In the genomic region with DNA sequence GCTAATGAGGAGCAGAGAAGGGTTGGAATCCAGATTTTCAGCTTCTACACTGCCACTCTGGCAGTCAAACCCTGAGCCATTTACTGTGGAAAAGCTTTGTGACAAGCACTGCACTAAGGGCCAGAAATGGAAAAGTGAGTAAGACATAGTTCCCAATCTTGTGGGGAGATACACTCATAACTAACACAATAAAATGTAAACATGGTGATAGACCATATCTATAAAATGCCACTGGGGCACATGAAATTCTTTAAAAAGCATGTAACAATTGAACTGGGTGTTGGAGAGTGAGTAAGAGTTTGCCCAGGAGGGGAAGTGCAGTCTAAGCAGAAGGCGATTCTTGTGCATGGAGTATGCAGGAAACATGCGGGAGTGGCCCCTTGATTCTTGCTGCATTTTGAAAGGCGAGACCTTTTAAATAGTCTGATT, we compare ENCODE assay signal across 17 cellular contexts. TPM values are rescaled to one million over a fixed set of nuclear protein-coding genes. Genes with fewer than 3 reads are reported as not detected.
A peak's percentile ranks its signal among the peaks of the same experiment; 100 is the strongest.
DNase-seq lines count a peak whose midpoint lies in the region; ATAC-seq and TF ChIP-seq lines count a peak whose summit lies in the region.
"Had no signal": no experiment of that assay in that cellular context is flagged by ENCODE, and none has a peak within 500 bp of the region (broad histone marks: within the 10 kb centered on the region; RNA-seq: fewer than 3 reads in every experiment).

No MANE protein-coding gene starts in this region.

- H3K9me3 Mint-ChIP-seq in MCF 10A (ENCODE audit: unreplicated experiment) = no peaks in the 10 kb centered on the region

- no peak overlapping the region for H3K4me3 ChIP-seq in breast epithelium
- H3K4me3 ChIP-seq in fibroblast of the aortic adventitia (ENCODE audit: low read depth, low read length) = no peak overlapping the region
- no peak overlapping the region for H3K4me3 ChIP-seq in heart left ventricle
- H3K4me3 ChIP-seq: ascending aorta, thyroid gland had no signal

- no peaks in the 10 kb centered on the region for H3K9me3 ChIP-seq in breast epithelium
- no peaks in the 10 kb centered on the region for H3K9me3 ChIP-seq in heart left ventricle
- H3K9me3 ChIP-seq: ascending aorta, thyroid gland had no signal

- intact Hi-C loops in MCF 10A (cut with micrococcal nuclease) = no loop called here
- intact Hi-C loops in breast epithelium (cut with DNase I; ENCODE audit: low total_unique reads) = no loop called here
- intact Hi-C loops in heart left ventricle (cut with DNase I) = loop anchor here in 7 of 10 donors (5.0 to 10.0 kb wide), 7 partner anchors 42 to 534 kb away; no protein-coding TSS in a partner anchor

- H3K36me3 Mint-ChIP-seq in MCF 10A (ENCODE audit: insufficient read depth, unreplicated experiment) = no peaks in the 10 kb centered on the region
- H3K36me3 Mint-ChIP-seq: immature natural killer cell had no signal

- H3K27ac ChIP-seq in breast epithelium (no peak overlapping the region), heart left ventricle (no peak overlapping the region)
- H3K27ac ChIP-seq: ascending aorta, thyroid gland had no signal

- H3K27me3 ChIP-seq in breast epithelium = no peaks in the 10 kb centered on the region
- H3K27me3 ChIP-seq in heart left ventricle = peaks cover 0 to 3% (median 0%) of the 10 kb centered on the region in 9 donors
- H3K27me3 ChIP-seq: ascending aorta, thyroid gland had no signal

- DNase-seq in MCF 10A (ENCODE audit: unreplicated experiment) (peak; percentile 44), breast epithelium (ENCODE audit: low spot score in 2 of 2) (no peak), T1000 (lab: John Stamatoyannopoulos, UW) (peak; percentile 33), fibroblast of the aortic adventitia (ENCODE audit: low read depth) (peak; percentile 92), putamen (ENCODE audit: low spot score) (no peak), heart left ventricle (no peak), mucosa of gallbladder (ENCODE audit: low spot score) (no peak)
- DNase-seq: activated T-cell treated with anti-CD3 and anti-CD28 coated beads for 4 hours, immature natural killer cell, NCI-H1105 treated with DMSO at 0.1 percent for 48 hours, NCI-H510A treated with DMSO at 0.1 percent for 48 hours, right cardiac atrium, thyroid gland had no signal

- no peaks in the 10 kb centered on the region for H3K27me3 Mint-ChIP-seq in MCF 10A (ENCODE audit: insufficient read depth, unreplicated experiment)

- WGBS in heart left ventricle, 4 donors = 76 to 88% (median 82%) methylated on average over 3 of the region's 3 CpGs

- H3K4me1 ChIP-seq in breast epithelium (no peaks in the 10 kb centered on the region), heart left ventricle (peaks cover 0 to 3% (median 0%) of the 10 kb centered on the region in 12 donors)
- H3K4me1 ChIP-seq: ascending aorta, thyroid gland had no signal

- no peaks in the 10 kb centered on the region for H3K36me3 ChIP-seq in breast epithelium
- no peaks in the 10 kb centered on the region for H3K36me3 ChIP-seq in heart left ventricle
- H3K36me3 ChIP-seq: ascending aorta, thyroid gland had no signal

- no peak overlapping the region for H3K27ac Mint-ChIP-seq in MCF 10A (ENCODE audit: low read depth, unreplicated experiment)
- H3K27ac Mint-ChIP-seq: immature natural killer cell had no signal

- TF ChIP-seq CTCF in MCF 10A (IDR thresholded peaks at IDR 0.05; ENCODE audit: unreplicated experiment) (no peak), breast epithelium (IDR thresholded peaks at IDR 0.05) (no peak), fibroblast of the aortic adventitia (IDR thresholded peaks at IDR 0.05; ENCODE audit: insufficient read depth, low read length) (no peak), heart left ventricle (IDR thresholded peaks at IDR 0.05) (no peak)

- ATAC-seq in HG03108 (IDR thresholded peaks at IDR 0.05; ENCODE audit: unreplicated experiment) (no peak), heart left ventricle (no peak)
- ATAC-seq: right cardiac atrium had no signal

- TF ChIP-seq POLR2A in breast epithelium (IDR thresholded peaks at IDR 0.05) (no peak), heart left ventricle (IDR thresholded peaks at IDR 0.05) (no peak)

- H3K4me1 Mint-ChIP-seq in MCF 10A (ENCODE audit: insufficient read depth, unreplicated experiment) = peaks cover 7% of the 10 kb centered on the region
- H3K4me1 Mint-ChIP-seq: immature natural killer cell had no signal

- no peak overlapping the region for H3K4me3 Mint-ChIP-seq in MCF 10A (ENCODE audit: unreplicated experiment)
- H3K4me3 Mint-ChIP-seq: immature natural killer cell had no signal

- POLR2A ChIA-PET in MCF 10A (lab: Yijun Ruan, JAX) = interaction anchor here (0.7 to 2.7 kb wide), 3 partner anchors 17 to 63 kb away, joined by 4 to 12 read pairs (median 7); a partner anchor contains a TSS

- no TSS peak for BruUV-seq in MCF 10A (replicated peaks; lab: Mats Ljungman, UMichigan)

- CTCF ChIA-PET in MCF 10A (lab: Yijun Ruan, JAX) = interaction anchor here (0.7 to 2.3 kb wide), 3 partner anchors 8 to 530 kb away, joined by 3 to 12 read pairs (median 8); no protein-coding TSS in a partner anchor

RNA-seq across cellular contexts. Expression of a gene that starts 32.0 kb away (rescaled TPM):
- 476 and 566 TPM in 2 replicates for total RNA-seq in MCF 10A (2022)
- 100 to 1,000 TPM; 286 to 430 (median 292) TPM for total RNA-seq in breast epithelium
- 496 and 1,355 TPM in 2 replicates for total RNA-seq in fibroblast of the aortic adventitia (ENCODE audit: low replicate concordance)
- 100 to 1,000 TPM; 108 to 283 (median 168) TPM for total RNA-seq in heart left ventricle
- 100 to 1,000 TPM; 104 to 269 TPM for polyA plus RNA-seq in heart left ventricle
- total RNA-seq in mucosa of gallbladder = 327 TPM

RNA-seq across cellular contexts. Expression of a gene that starts 36.2 kb away (rescaled TPM):
- total RNA-seq in MCF 10A (2022) = not detected in 2 replicates
- not detected for total RNA-seq in breast epithelium
- total RNA-seq in fibroblast of the aortic adventitia (ENCODE audit: low replicate concordance) = 0.45 and 1.1 TPM in 2 replicates
- 1 to 10 TPM in 1 of 9 donors, under 1 TPM in 1, not detected in 7; 0.16 to 1.0 TPM for total RNA-seq in heart left ventricle
- polyA plus RNA-seq in heart left ventricle = 1 to 10 TPM in 1 of 2 donors, under 1 TPM in 1; 0.08 to 1.7 TPM
- total RNA-seq in mucosa of gallbladder = not detected
- total RNA-seq: ascending aorta, epithelial cell of proximal tubule, HT-29, thyroid gland had no signal
- polyA plus RNA-seq: immature natural killer cell had no signal

Comparison
In these comparisons a context has a peak if more than half of its experiments do, and no peak if none do; other contexts are left out.
1. DNase-seq: peak in MCF 10A (single experiment), T1000 (single experiment) and fibroblast of the aortic adventitia (single experiment); none in breast epithelium (0 of 2), putamen (single experiment), heart left ventricle (0 of 5) and mucosa of gallbladder (single experiment).
2. intact Hi-C loops: an anchor here in heart left ventricle (5.0 to 10.0 kb wide); none called in MCF 10A and breast epithelium.